ENCODE assay signal across 16 cellular contexts in the genomic region with DNA sequence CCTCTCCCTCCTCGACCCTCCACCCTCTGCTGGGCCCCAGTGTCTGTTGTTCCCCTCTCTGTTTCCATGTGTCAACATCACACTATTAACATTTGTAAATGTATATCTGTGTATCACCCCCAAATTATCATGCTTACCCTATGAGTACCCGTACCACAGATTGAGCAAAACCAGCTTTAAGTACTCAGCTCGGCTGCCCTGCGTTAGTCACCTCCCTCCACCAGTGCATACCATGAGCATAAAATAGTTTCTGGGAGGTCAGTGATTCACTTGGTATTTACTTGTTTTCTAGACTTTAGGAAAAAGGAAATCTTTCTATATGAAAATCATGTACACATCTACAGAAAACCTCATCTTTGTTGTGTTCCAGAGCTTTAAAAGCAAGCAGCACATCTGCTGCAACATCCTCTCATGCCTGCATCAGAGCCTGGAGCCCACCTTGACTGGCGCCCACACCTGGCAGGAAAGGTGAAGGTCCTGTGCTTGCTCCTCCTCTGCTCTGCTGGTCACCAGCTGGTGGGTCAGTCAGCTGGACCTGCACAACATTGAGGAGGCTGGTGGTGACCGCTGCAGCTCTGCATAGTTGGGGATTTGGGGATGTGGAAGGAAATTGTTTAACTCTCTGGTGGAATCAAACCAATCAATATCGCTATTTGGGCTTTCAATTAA.
A peak's percentile ranks its signal among the peaks of the same experiment; 100 is the strongest.
DNase-seq lines count a peak whose midpoint lies in the region; ATAC-seq and TF ChIP-seq lines count a peak whose summit lies in the region.
"Had no signal": no experiment of that assay in that cellular context is flagged by ENCODE, and none has a peak within 500 bp of the region (broad histone marks: within the 10 kb centered on the region; RNA-seq: fewer than 3 reads in every experiment).

No MANE protein-coding gene starts in this region.

- TF ChIP-seq CTCF in HFFc6 (IDR thresholded peaks at IDR 0.05) (no peak), colonic mucosa (IDR thresholded peaks at IDR 0.05) (no peak), smooth muscle cell (IDR thresholded peaks at IDR 0.05; ENCODE audit: borderline replicate concordance, insufficient read depth, poor library complexity, severe bottlenecking) (no peak)

- peak; percentile 86 for ATAC-seq in left lobe of liver
- ATAC-seq in HG03571 (IDR thresholded peaks at IDR 0.05; ENCODE audit: unreplicated experiment) = no peak
- ATAC-seq: activated CD8-positive, alpha-beta T cell treated with anti-CD3 and anti-CD28 coated beads for 36 hours; activated T-helper 17 cell treated with anti-CD3 and anti-CD28 coated beads, Interleukin-2, amount 50 U/mL, for 72 hours had no signal

- H3K27me3 ChIP-seq in colonic mucosa (no peaks in the 10 kb centered on the region), smooth muscle cell (ENCODE audit: low read depth) (no peaks in the 10 kb centered on the region)

- peaks cover 5% of the 10 kb centered on the region for H3K4me1 ChIP-seq in colonic mucosa
- H3K4me1 ChIP-seq in smooth muscle cell (ENCODE audit: low read depth) = no peaks in the 10 kb centered on the region

- no peaks in the 10 kb centered on the region for H3K4me1 Mint-ChIP-seq in HFFc6 (ENCODE audit: low read depth)

- intact Hi-C loops in colonic mucosa (cut with DNase I) = no loop called here

- peak overlapping the region; percentile 82 for H3K27ac ChIP-seq in colonic mucosa
- H3K27ac ChIP-seq in smooth muscle cell (ENCODE audit: low read depth) = no peak overlapping the region

- H3F3A ChIP-seq in smooth muscle cell (ENCODE audit: low read depth) = no peaks in the 10 kb centered on the region

- H4K20me1 ChIP-seq in smooth muscle cell (ENCODE audit: low read depth) = no peaks in the 10 kb centered on the region

- no peak overlapping the region for H2AFZ ChIP-seq in smooth muscle cell (ENCODE audit: low read depth)

- WGBS in smooth muscle cell (ENCODE audit: low lambda C conversion rate) = 57% methylated on average over 7 of the region's 7 CpGs

- H3K4me2 ChIP-seq in smooth muscle cell = no peak overlapping the region

- peak; percentile 11 for DNase-seq in HFFc6
- DNase-seq in colonic mucosa = peak; percentile 53
- DNase-seq in left lobe of liver (ENCODE audit: low spot score) = peak; percentile 49
- DNase-seq in smooth muscle cell (lab: John Stamatoyannopoulos, UW; ENCODE audit: unreplicated experiment) = no peak
- no peak for DNase-seq in pons (ENCODE audit: low spot score)
- DNase-seq in SKM-1 (lab: John Stamatoyannopoulos, UW; ENCODE audit: unreplicated experiment) = no peak
- DNase-seq: activated CD8-positive, alpha-beta T cell treated with anti-CD3 and anti-CD28 coated beads for 36 hours; anterior cingulate cortex; CD4-positive, alpha-beta memory T cell; GF-D8; NCI-H1092; NCI-H2227 treated with DMSO at 0.1 percent for 48 hours; SIG-M5 had no signal

- H3K27ac Mint-ChIP-seq in HFFc6 = no peak overlapping the region
- H3K27ac Mint-ChIP-seq: activated CD8-positive, alpha-beta T cell treated with anti-CD3 and anti-CD28 coated beads for 36 hours; activated T-helper 17 cell treated with anti-CD3 and anti-CD28 coated beads, Interleukin-2, amount 50 U/mL, for 72 hours; CD4-positive, alpha-beta memory T cell; dendritic cell treated with granulocyte-macrophage colony-stimulating factor and Interleukin-4, amounts not matched to agents 40 ng/mL and 50 ng/mL, for 4 days had no signal

- peaks cover 23% of the 10 kb centered on the region for H3K27me3 Mint-ChIP-seq in HFFc6 (ENCODE audit: insufficient read depth)
- H3K27me3 Mint-ChIP-seq: activated CD8-positive, alpha-beta T cell treated with anti-CD3 and anti-CD28 coated beads for 36 hours had no signal

- no peak overlapping the region for H3K4me3 ChIP-seq in colonic mucosa
- no peak overlapping the region for H3K4me3 ChIP-seq in smooth muscle cell

- no peaks in the 10 kb centered on the region for H3K79me2 ChIP-seq in smooth muscle cell (ENCODE audit: low read depth)

- H3K4me3 Mint-ChIP-seq in HFFc6 = no peak overlapping the region
- H3K4me3 Mint-ChIP-seq: activated CD8-positive, alpha-beta T cell treated with anti-CD3 and anti-CD28 coated beads for 36 hours; activated T-helper 17 cell treated with anti-CD3 and anti-CD28 coated beads, Interleukin-2, amount 50 U/mL, for 72 hours; dendritic cell treated with granulocyte-macrophage colony-stimulating factor and Interleukin-4, amounts not matched to agents 40 ng/mL and 50 ng/mL, for 4 days had no signal

- H3K36me3 ChIP-seq in colonic mucosa (no peaks in the 10 kb centered on the region), smooth muscle cell (ENCODE audit: low read depth) (no peaks in the 10 kb centered on the region)

- H3K9me3 Mint-ChIP-seq in HFFc6 = no peaks in the 10 kb centered on the region

- H3K9ac ChIP-seq in colonic mucosa (ENCODE audit: low read depth in 2 of 2, low read length in 2 of 2) = peak overlapping the region in 1 of 2 donors; percentile 56
- no peak overlapping the region for H3K9ac ChIP-seq in smooth muscle cell (ENCODE audit: low read depth)

- H3K9me3 ChIP-seq in colonic mucosa = no peaks in the 10 kb centered on the region
- H3K9me3 ChIP-seq in smooth muscle cell (replicated peaks; ENCODE audit: low read depth) = no peaks in the 10 kb centered on the region

- H3K36me3 Mint-ChIP-seq in HFFc6 (ENCODE audit: low read depth) = no peaks in the 10 kb centered on the region

Comparison
In these comparisons a context has a peak if more than half of its experiments do, and no peak if none do; other contexts are left out.
1. DNase-seq: peak in HFFc6 (single experiment), colonic mucosa (single experiment) and left lobe of liver (single experiment); none in smooth muscle cell (single experiment), pons (single experiment) and SKM-1 (single experiment).